Comparison of ENCODE assay signal across 8 cellular contexts in genomic region chr17:48830840-48831548, GRCh38. TPM values are rescaled to one million over a fixed set of nuclear protein-coding genes. Genes with fewer than 3 reads are reported as not detected.
DNase-seq lines count a peak whose midpoint lies in the region; ATAC-seq and TF ChIP-seq lines count a peak whose summit lies in the region.

CALCOCO2 (plus strand) TSS chr17:48831035; CDS start chr17:48841708, 10,673 bp downstream.

- no peaks in the 10 kb centered on the region for H3K9me3 Mint-ChIP-seq in GM23338
- no peaks in the 10 kb centered on the region for H3K9me3 Mint-ChIP-seq in naive thymus-derived CD8-positive, alpha-beta T cell

- H3K36me3 Mint-ChIP-seq in GM23338 (ENCODE audit: low read depth) = no peaks in the 10 kb centered on the region
- peaks cover 0 to 2% (median 0%) of the 10 kb centered on the region in 3 donors for H3K36me3 Mint-ChIP-seq in naive thymus-derived CD8-positive, alpha-beta T cell

- POLR2A ChIA-PET in RWPE1 (lab: Yijun Ruan, JAX; ENCODE audit: low non-redundant PET) = no interaction called here
- POLR2A ChIA-PET in naive thymus-derived CD8-positive, alpha-beta T cell (lab: Charles Lee) = interaction anchor here (0.5 to 3.0 kb wide), 4 partner anchors 11 to 19 kb away, joined by 3 to 15 read pairs (median 4); partner anchors contain the start of gene TTLL6

- H3K9me2 ChIP-seq in GM23338 (ENCODE audit: insufficient read depth) = no peaks in the 10 kb centered on the region

- H3K27me3 Mint-ChIP-seq in GM23338 (ENCODE audit: insufficient read depth, low read depth, poor library complexity) = peaks cover 2% of the 10 kb centered on the region
- H3K27me3 Mint-ChIP-seq in naive thymus-derived CD8-positive, alpha-beta T cell = no peaks in the 10 kb centered on the region

- no peak for TF ChIP-seq CTCF in GM23338 (conservative IDR thresholded peaks at IDR 0.05; ENCODE audit: low read depth in 2 of 2)
- TF ChIP-seq CTCF in RWPE1 (conservative IDR thresholded peaks at IDR 0.05; ENCODE audit: low read depth) = no peak

- H3K4me3 ChIP-seq in GM23338 = peak within 1 kb of the TSS; percentile 97

- no peaks in the 10 kb centered on the region for H4K20me1 ChIP-seq in GM23338 (replicated peaks; ENCODE audit: insufficient read depth)

- no peaks in the 10 kb centered on the region for H3K79me2 ChIP-seq in GM23338 (replicated peaks; ENCODE audit: insufficient read depth)

- H3F3A ChIP-seq in GM23338 (replicated peaks; ENCODE audit: low read depth) = no peaks in the 10 kb centered on the region

- CTCF ChIA-PET in RWPE1 (lab: Yijun Ruan, JAX) = interaction anchor here (0.6 to 1.4 kb wide), 2 partner anchors 48 to 106 kb away, joined by 3 to 11 read pairs; no protein-coding TSS in a partner anchor

- H3K4me2 ChIP-seq in GM23338 = peak within 1 kb of the TSS; percentile 83

- peak; percentile 94 for ATAC-seq in GM23338
- ATAC-seq in naive thymus-derived CD8-positive, alpha-beta T cell = peak; percentile 84 to 86

- H3K4me1 Mint-ChIP-seq in GM23338 = peaks cover 3% of the 10 kb centered on the region; the same call in 1 of the 3 replicates
- peaks cover 7 to 52% (median 45%) of the 10 kb centered on the region in 4 donors for H3K4me1 Mint-ChIP-seq in naive thymus-derived CD8-positive, alpha-beta T cell

- peak within 1 kb of the TSS; percentile 96 for H3K27ac Mint-ChIP-seq in GM23338
- H3K27ac Mint-ChIP-seq in naive thymus-derived CD8-positive, alpha-beta T cell = peak within 1 kb of the TSS; percentile 90 to 99 (median 98)

- H3K4me1 ChIP-seq in GM23338 (ENCODE audit: insufficient read depth) = peaks cover 3% of the 10 kb centered on the region; the same call in 1 of the 2 replicates

- H3K36me3 ChIP-seq in GM23338 (ENCODE audit: insufficient read depth) = no peaks in the 10 kb centered on the region

- no peak within 1 kb of the TSS; the same call in 1 of the 2 replicates for H3K27ac ChIP-seq in GM23338 (ENCODE audit: low read depth)
- peak within 1 kb of the TSS; percentile 80 for H3K27ac ChIP-seq in RWPE1

- DNase-seq in EH (ENCODE audit: low read depth) = peak; percentile 94
- peak; percentile 97 for DNase-seq in GM23338 (ENCODE audit: low spot score)
- peak; percentile 94 for DNase-seq in LoVo (ENCODE audit: low spot score)
- peak; percentile 93 for DNase-seq in RWPE1 (ENCODE audit: low spot score)
- peak; percentile 69 to 75 for DNase-seq in activated T-helper 1 cell treated with anti-CD3 and anti-CD28 coated beads, Interleukin-2, amount 50 U/mL, for 16 hours (ENCODE audit: low read depth in 1 of 2, low spot score in 1 of 2)
- DNase-seq in fibroblast of gingiva (ENCODE audit: low read depth) = peak; percentile 89
- peak; percentile 62 to 91 (median 78) for DNase-seq in naive thymus-derived CD8-positive, alpha-beta T cell
- peak; percentile 76 to 87 (median 82) for DNase-seq in stimulated activated naive CD4-positive, alpha-beta T cell (lab: John Stamatoyannopoulos, UW)

- peak within 1 kb of the TSS; percentile 95 for H3K4me3 Mint-ChIP-seq in GM23338
- H3K4me3 Mint-ChIP-seq in naive thymus-derived CD8-positive, alpha-beta T cell = peak within 1 kb of the TSS; percentile 88 to 100 (median 96)

- peak within 1 kb of the TSS; percentile 100 for H2AFZ ChIP-seq in GM23338

- H3K27me3 ChIP-seq in GM23338 (ENCODE audit: insufficient read depth) = no peaks in the 10 kb centered on the region

TF ChIP-seq in GM23338, 12 proteins besides CTCF, POLR2A, EP300 and RAD21 (continues in another document):
- TF ChIP-seq EZH2 (IDR thresholded peaks at IDR 0.05; ENCODE audit: low read depth, unreplicated experiment) = no peak
- TF ChIP-seq NANOG (IDR thresholded peaks at IDR 0.05; ENCODE audit: borderline replicate concordance) = no peak
- TF ChIP-seq ZNF331 (CRISPR knock-in tag; IDR thresholded peaks at IDR 0.05; ENCODE audit: low read depth) = no peak
- peak; percentile 27 for TF ChIP-seq REST (IDR thresholded peaks at IDR 0.05; ENCODE audit: unreplicated experiment)
- TF ChIP-seq JUNB (IDR thresholded peaks at IDR 0.05; ENCODE audit: unreplicated experiment) = no peak
- TF ChIP-seq POLR2AphosphoS5 (IDR thresholded peaks at IDR 0.05; ENCODE audit: low read depth) = peak; percentile 64
- no peak for TF ChIP-seq ZNF462 (CRISPR knock-in tag; IDR thresholded peaks at IDR 0.05)

RNA-seq across cellular contexts. Expression of gene CALCOCO2, which starts in this region (rescaled TPM):
- 14.4 and 24.8 TPM in 2 replicates for total RNA-seq in GM23338 (2014; rRNA removed; shearing (Covaris generic))
- polyA plus RNA-seq in GM23338 (2016; fragmentation: Nextera tagmentation; extraction: Ambion mirVana) = 12.5 and 16.3 TPM in 2 replicates
- total RNA-seq in naive thymus-derived CD8-positive, alpha-beta T cell = 100 to 1,000 TPM; 133 to 135 TPM
- polyA plus RNA-seq in naive thymus-derived CD8-positive, alpha-beta T cell = 100 to 1,000 TPM; 123 to 157 (median 127) TPM
